Comparison of ENCODE assay signal across 15 cellular contexts in genomic region chr17:76202516-76202915, GRCh38. TPM values are rescaled to one million over a fixed set of nuclear protein-coding genes. Genes with fewer than 3 reads are reported as not detected.
A peak's percentile ranks its signal among the peaks of the same experiment; 100 is the strongest.
DNase-seq lines count a peak whose midpoint lies in the region; ATAC-seq and TF ChIP-seq lines count a peak whose summit lies in the region.
"Had no signal": no experiment of that assay in that cellular context is flagged by ENCODE, and none has a peak within 500 bp of the region (broad histone marks: within the 10 kb centered on the region; RNA-seq: fewer than 3 reads in every experiment).

No MANE protein-coding gene starts in this region.

- ATAC-seq in activated CD8-positive, alpha-beta T cell treated with anti-CD3 and anti-CD28 coated beads for 36 hours, result no peak

- DNase-seq in DMS79 treated with DMSO at 0.1 percent for 48 hours (lab: John Stamatoyannopoulos, UW), result peak; percentile 2
- no peak for DNase-seq in DMS79 (lab: John Stamatoyannopoulos, UW)
- peak; percentile 40 for DNase-seq in HPDE6-E6E7 (ENCODE audit: extremely low spot score)
- no peak for DNase-seq in activated CD8-positive, alpha-beta T cell treated with anti-CD3 and anti-CD28 coated beads for 36 hours
- peak; percentile 9 for DNase-seq in medulla oblongata (ENCODE audit: extremely low spot score)
- DNase-seq in GM03348 (ENCODE audit: low spot score), result no peak
- no peak for DNase-seq in GM10266 (ENCODE audit: extremely low spot score)
- DNase-seq in activated T-cell treated with anti-CD3 and anti-CD28 coated beads for 4 hours, result no peak
- DNase-seq: aorta, islet precursor cell, midbrain, NCI-H1048, NCI-H774, SHP77 treated with DMSO at 0.1 percent for 48 hours, spleen had no signal

- POLR2A ChIA-PET in activated CD8-positive, alpha-beta T cell treated with anti-CD3 and anti-CD28 coated beads for 36 hours (lab: Charles Lee), result interaction anchor here (0.6 kb wide), 1 partner anchor 16 kb away, joined by 3 read pairs; no protein-coding TSS in a partner anchor

- no peaks in the 10 kb centered on the region for H3K9me3 Mint-ChIP-seq in activated CD8-positive, alpha-beta T cell treated with anti-CD3 and anti-CD28 coated beads for 36 hours

- no peaks in the 10 kb centered on the region for H3K27me3 Mint-ChIP-seq in activated CD8-positive, alpha-beta T cell treated with anti-CD3 and anti-CD28 coated beads for 36 hours

- peak overlapping the region; percentile 54 for H3K27ac Mint-ChIP-seq in activated CD8-positive, alpha-beta T cell treated with anti-CD3 and anti-CD28 coated beads for 36 hours

- no peak for TF ChIP-seq CTCF in activated CD8-positive, alpha-beta T cell treated with anti-CD3 and anti-CD28 coated beads for 36 hours (IDR thresholded peaks at IDR 0.05)
- TF ChIP-seq CTCF in GM10266 (IDR thresholded peaks at IDR 0.05; ENCODE audit: control insufficient read depth, insufficient read depth, low read depth, missing control alignments), result no peak

- H3K4me3 Mint-ChIP-seq in activated CD8-positive, alpha-beta T cell treated with anti-CD3 and anti-CD28 coated beads for 36 hours, result no peak overlapping the region

- peaks cover 49% of the 10 kb centered on the region for H3K36me3 Mint-ChIP-seq in activated CD8-positive, alpha-beta T cell treated with anti-CD3 and anti-CD28 coated beads for 36 hours (ENCODE audit: low read depth)

- peaks cover 57% of the 10 kb centered on the region for H3K4me1 Mint-ChIP-seq in activated CD8-positive, alpha-beta T cell treated with anti-CD3 and anti-CD28 coated beads for 36 hours (ENCODE audit: low read depth)

- CTCF ChIA-PET in activated CD8-positive, alpha-beta T cell treated with anti-CD3 and anti-CD28 coated beads for 36 hours (lab: Charles Lee), result no interaction called here

- intact Hi-C loops in activated CD8-positive, alpha-beta T cell treated with anti-CD3 and anti-CD28 coated beads for 36 hours (cut with micrococcal nuclease), result no loop called here

RNA-seq across cellular contexts. Expression of gene RNF157, which starts 37.8 kb away (rescaled TPM):
- total RNA-seq in activated CD8-positive, alpha-beta T cell treated with anti-CD3 and anti-CD28 coated beads for 36 hours, result 10 to 100 TPM; 37.2 to 44.5 TPM

Comparison
In these comparisons a context has a peak if more than half of its experiments do, and no peak if none do; other contexts are left out.
1. DNase-seq: peak in DMS79 treated with DMSO at 0.1 percent for 48 hours (single experiment), HPDE6-E6E7 (single experiment) and medulla oblongata (single experiment); none in DMS79 (single experiment), activated CD8-positive, alpha-beta T cell treated with anti-CD3 and anti-CD28 coated beads for 36 hours (single experiment), GM03348 (single experiment), GM10266 (single experiment) and activated T-cell treated with anti-CD3 and anti-CD28 coated beads for 4 hours (single experiment).